Comparison of ENCODE assay signal across 8 cellular contexts in the genomic region with DNA sequence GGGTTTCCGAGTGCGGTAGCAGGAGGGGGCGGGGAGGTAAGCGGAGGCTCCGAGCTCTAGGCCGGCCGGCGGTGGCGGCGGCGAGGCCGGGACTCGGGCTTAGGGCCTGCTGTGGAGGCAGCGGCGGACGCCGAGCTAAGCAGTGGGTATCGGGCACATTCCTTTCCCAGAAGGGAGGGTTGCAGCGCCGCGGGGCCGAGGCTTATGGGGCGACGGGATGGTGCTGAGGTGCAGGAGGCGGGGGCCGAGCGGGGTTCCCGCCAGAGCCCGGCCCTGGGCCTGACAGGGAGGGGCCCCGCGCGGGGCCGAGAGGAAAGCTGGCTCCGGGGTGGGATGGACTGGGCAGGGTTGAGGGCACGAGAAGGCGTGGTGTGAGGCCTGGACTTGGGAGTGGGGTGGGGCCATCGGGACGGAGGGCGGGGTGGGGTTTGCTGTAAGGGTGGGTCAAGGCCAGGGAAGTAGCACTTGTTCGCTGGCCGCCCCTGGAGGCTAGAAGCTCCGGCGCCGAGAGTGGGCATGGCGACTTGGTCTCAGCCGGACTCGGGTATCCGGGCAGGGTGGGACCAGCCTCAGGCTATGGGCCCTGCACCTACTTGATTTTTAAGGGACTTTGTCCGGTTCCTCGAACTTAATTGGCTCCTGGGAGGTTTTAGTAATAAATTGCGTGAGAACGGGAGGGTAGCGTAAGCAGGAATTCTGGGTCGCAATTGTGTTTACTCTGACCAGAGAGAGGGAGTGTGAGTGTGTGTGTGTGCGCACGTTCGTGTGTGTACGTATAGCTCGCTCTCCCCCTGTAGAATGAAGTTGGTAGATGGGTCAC. TPM values are rescaled to one million over a fixed set of nuclear protein-coding genes. Genes with fewer than 3 reads are reported as not detected.
DNase-seq lines count a peak whose midpoint lies in the region; ATAC-seq and TF ChIP-seq lines count a peak whose summit lies in the region.

A gene with protein sequence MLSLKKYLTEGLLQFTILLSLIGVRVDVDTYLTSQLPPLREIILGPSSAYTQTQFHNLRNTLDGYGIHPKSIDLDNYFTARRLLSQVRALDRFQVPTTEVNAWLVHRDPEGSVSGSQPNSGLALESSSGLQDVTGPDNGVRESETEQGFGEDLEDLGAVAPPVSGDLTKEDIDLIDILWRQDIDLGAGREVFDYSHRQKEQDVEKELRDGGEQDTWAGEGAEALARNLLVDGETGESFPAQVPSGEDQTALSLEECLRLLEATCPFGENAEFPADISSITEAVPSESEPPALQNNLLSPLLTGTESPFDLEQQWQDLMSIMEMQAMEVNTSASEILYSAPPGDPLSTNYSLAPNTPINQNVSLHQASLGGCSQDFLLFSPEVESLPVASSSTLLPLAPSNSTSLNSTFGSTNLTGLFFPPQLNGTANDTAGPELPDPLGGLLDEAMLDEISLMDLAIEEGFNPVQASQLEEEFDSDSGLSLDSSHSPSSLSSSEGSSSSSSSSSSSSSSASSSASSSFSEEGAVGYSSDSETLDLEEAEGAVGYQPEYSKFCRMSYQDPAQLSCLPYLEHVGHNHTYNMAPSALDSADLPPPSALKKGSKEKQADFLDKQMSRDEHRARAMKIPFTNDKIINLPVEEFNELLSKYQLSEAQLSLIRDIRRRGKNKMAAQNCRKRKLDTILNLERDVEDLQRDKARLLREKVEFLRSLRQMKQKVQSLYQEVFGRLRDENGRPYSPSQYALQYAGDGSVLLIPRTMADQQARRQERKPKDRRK (plus strand): TSS at position 39 of the 820 bp plus-strand sequence. CDS start 2,760 bp downstream, outside the sequence.

- H3K4me3 ChIP-seq in astrocyte of the spinal cord (ENCODE audit: low read depth, low read length) (peak within 1 kb of the TSS; percentile 84), hepatocyte (peak within 1 kb of the TSS; percentile 82)

- peak within 1 kb of the TSS; percentile 96 for H3K27ac ChIP-seq in hepatocyte

- WGBS in hepatocyte (ENCODE audit: low lambda C conversion rate, missing lambda C conversion rate), result 2% methylated on average over 33 of the region's 59 CpGs

- H3K27me3 ChIP-seq in hepatocyte, result no peaks in the 10 kb centered on the region

- H4K20me1 ChIP-seq in hepatocyte (ENCODE audit: insufficient read depth, poor library complexity, severe bottlenecking), result peaks cover 24% of the 10 kb centered on the region

- H3K9me3 ChIP-seq in hepatocyte (ENCODE audit: low read depth), result no peaks in the 10 kb centered on the region

- peaks cover 51% of the 10 kb centered on the region for H3K4me1 ChIP-seq in hepatocyte (ENCODE audit: insufficient read depth)

- peak within 1 kb of the TSS; percentile 82 for H2AFZ ChIP-seq in hepatocyte

- ATAC-seq in GM19467 (IDR thresholded peaks at IDR 0.05; ENCODE audit: unreplicated experiment) (peak; percentile 36), HG03571 (IDR thresholded peaks at IDR 0.05; ENCODE audit: unreplicated experiment) (peak; percentile 27)

- H3K79me2 ChIP-seq in hepatocyte, result peaks cover 55% of the 10 kb centered on the region

- peak within 1 kb of the TSS; percentile 89 for H3K4me2 ChIP-seq in hepatocyte

- H3K9me2 ChIP-seq in hepatocyte (replicated peaks; ENCODE audit: insufficient read depth), result no peaks in the 10 kb centered on the region

- TF ChIP-seq CTCF in astrocyte of the spinal cord (IDR thresholded peaks at IDR 0.05; ENCODE audit: low read depth, low read length) (no peak), hepatocyte (IDR thresholded peaks at IDR 0.05; ENCODE audit: poor library complexity) (no peak)

- in situ Hi-C loops in astrocyte of the spinal cord (cut with HindIII; ENCODE audit: low sequenced_read_pairs), result no loop called here

- DNase-seq in EL (peak; percentile 97), astrocyte of the spinal cord (ENCODE audit: low read depth, low spot score) (peak; percentile 93), hepatocyte (ENCODE audit: low spot score) (peak; percentile 93), putamen (ENCODE audit: low spot score) (peak; percentile 74), activated gamma-delta T cell treated with Interleukin-2 at 50 U/mL for 16 hours (no peak)

- no peaks in the 10 kb centered on the region for H3K36me3 ChIP-seq in hepatocyte (replicated peaks; ENCODE audit: insufficient read depth, low read depth)

TF ChIP-seq in PFSK-1, 5 proteins besides CTCF, POLR2A, EP300 and RAD21:
- TF ChIP-seq POLR2AphosphoS5 (IDR thresholded peaks at IDR 0.05; ENCODE audit: low read depth, low read length), result peak; percentile 96
- TF ChIP-seq, protein P1, sequence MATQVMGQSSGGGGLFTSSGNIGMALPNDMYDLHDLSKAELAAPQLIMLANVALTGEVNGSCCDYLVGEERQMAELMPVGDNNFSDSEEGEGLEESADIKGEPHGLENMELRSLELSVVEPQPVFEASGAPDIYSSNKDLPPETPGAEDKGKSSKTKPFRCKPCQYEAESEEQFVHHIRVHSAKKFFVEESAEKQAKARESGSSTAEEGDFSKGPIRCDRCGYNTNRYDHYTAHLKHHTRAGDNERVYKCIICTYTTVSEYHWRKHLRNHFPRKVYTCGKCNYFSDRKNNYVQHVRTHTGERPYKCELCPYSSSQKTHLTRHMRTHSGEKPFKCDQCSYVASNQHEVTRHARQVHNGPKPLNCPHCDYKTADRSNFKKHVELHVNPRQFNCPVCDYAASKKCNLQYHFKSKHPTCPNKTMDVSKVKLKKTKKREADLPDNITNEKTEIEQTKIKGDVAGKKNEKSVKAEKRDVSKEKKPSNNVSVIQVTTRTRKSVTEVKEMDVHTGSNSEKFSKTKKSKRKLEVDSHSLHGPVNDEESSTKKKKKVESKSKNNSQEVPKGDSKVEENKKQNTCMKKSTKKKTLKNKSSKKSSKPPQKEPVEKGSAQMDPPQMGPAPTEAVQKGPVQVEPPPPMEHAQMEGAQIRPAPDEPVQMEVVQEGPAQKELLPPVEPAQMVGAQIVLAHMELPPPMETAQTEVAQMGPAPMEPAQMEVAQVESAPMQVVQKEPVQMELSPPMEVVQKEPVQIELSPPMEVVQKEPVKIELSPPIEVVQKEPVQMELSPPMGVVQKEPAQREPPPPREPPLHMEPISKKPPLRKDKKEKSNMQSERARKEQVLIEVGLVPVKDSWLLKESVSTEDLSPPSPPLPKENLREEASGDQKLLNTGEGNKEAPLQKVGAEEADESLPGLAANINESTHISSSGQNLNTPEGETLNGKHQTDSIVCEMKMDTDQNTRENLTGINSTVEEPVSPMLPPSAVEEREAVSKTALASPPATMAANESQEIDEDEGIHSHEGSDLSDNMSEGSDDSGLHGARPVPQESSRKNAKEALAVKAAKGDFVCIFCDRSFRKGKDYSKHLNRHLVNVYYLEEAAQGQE (IDR thresholded peaks at IDR 0.05; ENCODE audit: insufficient read depth in 1 of 2, low read depth in 2 of 2, low read length in 2 of 2), result peak in 1 of 2 experiments; percentile 7; a peak in 1 of 4 replicates
- no peak for TF ChIP-seq TAF1 (IDR thresholded peaks at IDR 0.05; ENCODE audit: borderline replicate concordance, insufficient read depth, low read length)
- peak; percentile 56; the same call in 1 of the 2 replicates for TF ChIP-seq SIN3A (IDR thresholded peaks at IDR 0.05; ENCODE audit: borderline replicate concordance, insufficient read depth, low read length)

RNA-seq across cellular contexts. Expression of the gene that starts here (rescaled TPM):
- polyA plus RNA-seq in PFSK-1 (2012; ENCODE audit: insufficient read length, low read depth), result 352 TPM
- total RNA-seq in hepatocyte, result 82.0 and 86.4 TPM in 2 replicates
- 35.3 and 42.4 TPM in 2 replicates for polyA plus RNA-seq in hepatocyte
